In the genomic region with DNA sequence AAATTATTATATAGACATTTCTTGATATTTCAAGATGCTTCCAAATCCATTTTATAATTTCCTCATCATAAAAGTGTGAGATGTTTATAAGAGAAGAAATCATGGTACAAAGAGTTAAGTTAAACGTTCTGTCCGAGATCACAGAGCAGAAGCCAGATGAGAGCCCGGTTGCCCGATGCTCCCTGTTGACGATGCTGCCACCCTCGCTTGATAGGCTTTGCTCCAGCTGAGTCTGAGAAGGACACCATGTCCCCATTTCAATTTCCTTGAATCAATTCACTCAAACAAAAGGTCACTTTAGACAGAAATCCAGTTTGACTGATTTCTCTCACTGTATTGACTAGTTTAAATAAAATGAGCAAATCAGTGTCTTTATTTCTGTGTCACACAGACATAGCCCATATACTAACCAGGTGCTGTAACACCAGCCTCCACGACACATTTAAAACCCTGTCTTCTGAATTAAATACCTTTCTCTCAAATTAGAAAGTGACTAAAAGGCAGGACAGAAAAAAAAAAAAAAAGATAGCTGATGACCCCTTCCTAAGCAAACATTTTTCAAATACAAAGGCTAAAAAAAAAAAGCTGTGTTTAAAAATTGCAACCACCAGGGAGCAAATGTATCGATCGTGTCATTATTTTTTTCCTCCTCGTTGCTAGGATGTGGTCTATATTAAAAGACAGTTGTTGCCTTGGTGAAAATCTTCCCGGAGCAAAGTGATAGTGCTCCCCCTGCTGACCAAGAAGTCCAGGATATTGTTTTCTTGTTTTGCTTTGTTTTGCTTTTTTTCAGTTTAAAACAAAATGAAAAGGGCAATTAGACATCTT, we compare ENCODE assay signal across 8 cellular contexts. TPM values are rescaled to one million over a fixed set of nuclear protein-coding genes. Genes with fewer than 3 reads are reported as not detected.
DNase-seq lines count a peak whose midpoint lies in the region; ATAC-seq and TF ChIP-seq lines count a peak whose summit lies in the region.

No MANE protein-coding gene starts in this region.

- H3K27me3 Mint-ChIP-seq in CD14-positive monocyte (ENCODE audit: low read depth in 3 of 3) = no peaks in the 10 kb centered on the region

- DNase-seq in CD14-positive monocyte (ENCODE audit: low spot score) (no peak), foreskin fibroblast (peak; percentile 57 to 87), aorta (no peak)
- peak; percentile 34 for DNase-seq in activated gamma-delta T cell treated with anti-CD3 and anti-CD28 coated beads, Interleukin-2, amount 50 U/mL, for 16 hours (ENCODE audit: low read depth)

- no peaks in the 10 kb centered on the region for H3K79me2 ChIP-seq in OCI-LY3 (ENCODE audit: low read length)

- no peaks in the 10 kb centered on the region for H3K9me3 ChIP-seq in OCI-LY3 (ENCODE audit: insufficient read depth, low read length)
- H3K9me3 ChIP-seq in neutrophil = no peaks in the 10 kb centered on the region
- peaks cover 3% of the 10 kb centered on the region for H3K9me3 ChIP-seq in aorta (ENCODE audit: control insufficient read depth, low read length)

- intact Hi-C loops in CD14-positive monocyte (cut with micrococcal nuclease) (loop anchor here in 1 of 2 donors (10.0 kb wide), 1 partner anchor 141 kb away; the partner anchor contains the start of gene CTBS), aorta (cut with DNase I) (loop anchor here (2.0 to 10.0 kb wide), 3 partner anchors 291 to 509 kb away; partner anchors contain the start of gene PRKACB (in 1 of the 2))

- H3K27ac ChIP-seq in OCI-LY3 (ENCODE audit: low read length) (no peak overlapping the region), neutrophil (no peak overlapping the region), aorta (ENCODE audit: low read depth in 1 of 2, low read length in 2 of 2) (no peak overlapping the region)

- peak overlapping the region; percentile 71 to 82 for H3K4me3 Mint-ChIP-seq in CD14-positive monocyte

- WGBS in aorta, 2 donors = 10% methylated on average over 11 of the region's 11 CpGs

- H3K4me1 ChIP-seq in OCI-LY3 (ENCODE audit: low read length) = peaks cover 23% of the 10 kb centered on the region
- peaks cover 9 to 40% of the 10 kb centered on the region in 2 experiments for H3K4me1 ChIP-seq in neutrophil (ENCODE audit: control insufficient read depth in 1 of 2, insufficient read depth in 1 of 2, low read depth in 1 of 2, low read length in 1 of 2)
- no peaks in the 10 kb centered on the region for H3K4me1 ChIP-seq in aorta (ENCODE audit: control insufficient read depth in 1 of 2, insufficient read depth in 2 of 2, low read length in 2 of 2)

- H3K4me1 Mint-ChIP-seq in CD14-positive monocyte = peaks cover 19% of the 10 kb centered on the region

- TF ChIP-seq EP300 in Ishikawa (IDR thresholded peaks at IDR 0.05; ENCODE audit: borderline replicate concordance) = no peak

- peak overlapping the region; percentile 70 for H3K4me2 ChIP-seq in OCI-LY3 (ENCODE audit: low read length)

- H3K4me3 ChIP-seq in OCI-LY3 (ENCODE audit: low read length) (peak overlapping the region; percentile 72), foreskin fibroblast (ENCODE audit: low read depth in 1 of 2, low read length in 2 of 2) (peak overlapping the region; percentile 30 to 49), neutrophil (ENCODE audit: low read depth in 1 of 2, low read length in 1 of 2) (peak overlapping the region in 1 of 2 experiments; percentile 15), aorta (ENCODE audit: low read length in 2 of 2) (no peak overlapping the region)

- H3K27ac Mint-ChIP-seq in CD14-positive monocyte = peak overlapping the region in 4 of 7 donors; percentile 44 to 76 (median 68)

- peak; percentile 87 for TF ChIP-seq CTCF in CD14-positive monocyte (IDR thresholded peaks at IDR 0.05)
- peak; percentile 72 for TF ChIP-seq CTCF in OCI-LY3 (IDR thresholded peaks at IDR 0.05; ENCODE audit: low read depth, low read length)
- TF ChIP-seq CTCF in foreskin fibroblast (IDR thresholded peaks at IDR 0.05; ENCODE audit: low read depth, low read length) = peak; percentile 76
- TF ChIP-seq CTCF in neutrophil (IDR thresholded peaks at IDR 0.05) = peak; percentile 38

- peak overlapping the region; percentile 47; the same call in 1 of the 2 replicates for H2AFZ ChIP-seq in OCI-LY3 (ENCODE audit: low read depth, low read length)

- TF ChIP-seq RAD21 in Ishikawa (IDR thresholded peaks at IDR 0.05; ENCODE audit: low read depth) = peak; percentile 92

- H3K9ac ChIP-seq in OCI-LY3 (ENCODE audit: low read length) = peak overlapping the region; percentile 9

- no peaks in the 10 kb centered on the region for H3K27me3 ChIP-seq in OCI-LY3 (ENCODE audit: low read depth, low read length)
- no peaks in the 10 kb centered on the region for H3K27me3 ChIP-seq in neutrophil
- H3K27me3 ChIP-seq in aorta (ENCODE audit: control insufficient read depth in 1 of 2, insufficient read depth in 2 of 2, low read length in 1 of 2) = no peaks in the 10 kb centered on the region

- H3K36me3 ChIP-seq in OCI-LY3 (replicated peaks; ENCODE audit: low read depth, low read length) = no peaks in the 10 kb centered on the region
- no peaks in the 10 kb centered on the region for H3K36me3 ChIP-seq in neutrophil
- H3K36me3 ChIP-seq in aorta (ENCODE audit: control insufficient read depth in 1 of 2, insufficient read depth in 2 of 2, low read length in 1 of 2) = no peaks in the 10 kb centered on the region

- no peaks in the 10 kb centered on the region for H4K20me1 ChIP-seq in OCI-LY3 (ENCODE audit: insufficient read depth, low read length)

- peaks cover 0 to 8% (median 4%) of the 10 kb centered on the region in 7 donors for H3K9me3 Mint-ChIP-seq in CD14-positive monocyte

- H3K36me3 Mint-ChIP-seq in CD14-positive monocyte = peaks cover 0 to 1% of the 10 kb centered on the region in 2 donors

- ATAC-seq in GM19351 (IDR thresholded peaks at IDR 0.05; ENCODE audit: unreplicated experiment) (peak; percentile 56), aorta (ENCODE audit: low FRiP score) (peak; percentile 90)

TF ChIP-seq in Ishikawa, 13 proteins besides CTCF, POLR2A, EP300 and RAD21:
- no peak for TF ChIP-seq CEBPB (IDR thresholded peaks at IDR 0.05)
- TF ChIP-seq TCF12 (IDR thresholded peaks at IDR 0.05; ENCODE audit: low read depth) = no peak
- TF ChIP-seq USF1 (IDR thresholded peaks at IDR 0.05) = no peak
- no peak for TF ChIP-seq REST (IDR thresholded peaks at IDR 0.05; ENCODE audit: low read depth)
- TF ChIP-seq TAF1 (IDR thresholded peaks at IDR 0.05; ENCODE audit: low read depth) = no peak
- no peak for TF ChIP-seq YY1 (IDR thresholded peaks at IDR 0.05; ENCODE audit: low read depth)
- TF ChIP-seq EGR1 (IDR thresholded peaks at IDR 0.05) = no peak

RNA-seq across cellular contexts. Expression of gene DNASE2B, which starts 35.2 kb away (rescaled TPM):
- polyA plus RNA-seq in CD14-positive monocyte (not detected), aorta (1 to 10 TPM in 1 of 2 donors, not detected in 1; 1.0 TPM)
- total RNA-seq in aorta = not detected

RNA-seq across cellular contexts. Expression of gene RPF1, which starts 45.6 kb away (rescaled TPM):
- polyA plus RNA-seq in CD14-positive monocyte (10 to 100 TPM; 23.8 to 25.4 TPM), aorta (10 to 100 TPM; 29.9 to 34.1 TPM)
- total RNA-seq in aorta = 10 to 100 TPM; 18.6 to 25.1 TPM

Comparison
In these comparisons a context has a peak if more than half of its experiments do, and no peak if none do; other contexts are left out.
1. DNase-seq: peak in activated gamma-delta T cell treated with anti-CD3 and anti-CD28 coated beads, Interleukin-2, amount 50 U/mL, for 16 hours (single experiment) and foreskin fibroblast (2 of 2); none in CD14-positive monocyte (single experiment) and aorta (0 of 2).
2. H3K4me3 ChIP-seq: peak in OCI-LY3 (single experiment) and foreskin fibroblast (2 of 2); none in aorta (0 of 2).
3. Peak in every context shown above with its lines, with median percentiles within 50 percentile points of each other: CTCF ChIP-seq.